ENCODE assay signal across 8 cellular contexts in genomic region chr3:140863481-140864084, GRCh38.
A peak's percentile ranks its signal among the peaks of the same experiment; 100 is the strongest.
DNase-seq lines count a peak whose midpoint lies in the region; ATAC-seq and TF ChIP-seq lines count a peak whose summit lies in the region.

No MANE protein-coding gene starts in this region.

- no peak for TF ChIP-seq POLR2A in right lobe of liver (IDR thresholded peaks at IDR 0.05)

- H3K4me1 ChIP-seq in right lobe of liver = no peaks in the 10 kb centered on the region

- H3K4me3 ChIP-seq in choroid plexus epithelial cell (ENCODE audit: low read depth, low read length) (no peak overlapping the region), right lobe of liver (no peak overlapping the region)

- H3K27me3 ChIP-seq in right lobe of liver = no peaks in the 10 kb centered on the region

- no peak overlapping the region for H3K27ac ChIP-seq in right lobe of liver

- H3K36me3 ChIP-seq in right lobe of liver = no peaks in the 10 kb centered on the region

- ATAC-seq in GM21447 (IDR thresholded peaks at IDR 0.05; ENCODE audit: unreplicated experiment) (peak; percentile 54), right lobe of liver (peak; percentile 54 to 68 (median 66)), HG03571 (IDR thresholded peaks at IDR 0.05; ENCODE audit: unreplicated experiment) (no peak)

- 4% methylated on average over 6 of the region's 6 CpGs for WGBS in right lobe of liver (ENCODE audit: insufficient coverage, low coverage, low lambda C conversion rate, missing lambda C conversion rate)

- TF ChIP-seq CTCF in choroid plexus epithelial cell (conservative IDR thresholded peaks at IDR 0.05; ENCODE audit: low read depth, low read length) = peak; percentile 65
- TF ChIP-seq CTCF in right lobe of liver (IDR thresholded peaks at IDR 0.05) = peak; percentile 40 to 61 (median 58)

- intact Hi-C loops in right lobe of liver (cut with DNase I) = no loop called here

- DNase-seq in CD1c-positive myeloid dendritic cell (ENCODE audit: extremely low spot score) (peak; percentile 59), NCI-H1417 (lab: John Stamatoyannopoulos, UW) (peak; percentile 56 to 86 (median 84)), SW480 (ENCODE audit: low spot score) (peak; percentile 69), choroid plexus epithelial cell (ENCODE audit: low read depth) (peak; percentile 72), right lobe of liver (peak in 1 of 3 donors; percentile 52), stromal cell of bone marrow (ENCODE audit: low read depth) (peak; percentile 44)

- H3K9me3 ChIP-seq in right lobe of liver = no peaks in the 10 kb centered on the region
